ENCODE assay signal across 8 cellular contexts in the genomic region with DNA sequence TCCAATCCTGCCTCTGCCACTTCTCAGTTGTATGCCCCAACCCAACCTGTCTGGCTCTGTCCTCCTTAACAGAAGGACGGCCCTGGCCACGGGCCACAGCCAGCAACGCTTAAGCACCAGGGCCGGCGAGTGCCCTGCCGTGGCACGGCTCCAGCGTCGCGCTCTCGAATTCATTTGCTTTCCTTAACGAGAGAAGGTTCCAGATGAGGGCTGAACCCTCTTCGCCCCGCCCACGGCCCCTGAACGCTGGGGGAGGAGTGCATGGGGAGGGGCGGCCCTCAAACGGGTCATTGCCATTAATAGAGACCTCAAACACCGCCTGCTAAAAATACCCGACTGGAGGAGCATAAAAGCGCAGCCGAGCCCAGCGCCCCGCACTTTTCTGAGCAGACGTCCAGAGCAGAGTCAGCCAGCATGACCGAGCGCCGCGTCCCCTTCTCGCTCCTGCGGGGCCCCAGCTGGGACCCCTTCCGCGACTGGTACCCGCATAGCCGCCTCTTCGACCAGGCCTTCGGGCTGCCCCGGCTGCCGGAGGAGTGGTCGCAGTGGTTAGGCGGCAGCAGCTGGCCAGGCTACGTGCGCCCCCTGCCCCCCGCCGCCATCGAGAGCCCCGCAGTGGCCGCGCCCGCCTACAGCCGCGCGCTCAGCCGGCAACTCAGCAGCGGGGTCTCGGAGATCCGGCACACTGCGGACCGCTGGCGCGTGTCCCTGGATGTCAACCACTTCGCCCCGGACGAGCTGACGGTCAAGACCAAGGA. TPM values are rescaled to one million over a fixed set of nuclear protein-coding genes. Genes with fewer than 3 reads are reported as not detected.
A peak's percentile ranks its signal among the peaks of the same experiment; 100 is the strongest.
DNase-seq lines count a peak whose midpoint lies in the region; ATAC-seq and TF ChIP-seq lines count a peak whose summit lies in the region.

TSS of gene HSPB1 (plus strand) at position 375 of the 758 bp plus-strand sequence. CDS start at position 415, 40 bp downstream.

- TF ChIP-seq CTCF in endodermal cell (conservative IDR thresholded peaks at IDR 0.05) = no peak

- H3K9me3 ChIP-seq in endodermal cell (ENCODE audit: control insufficient read depth, low read length) = no peaks in the 10 kb centered on the region

- ATAC-seq in HG03520 (IDR thresholded peaks at IDR 0.05; ENCODE audit: unreplicated experiment) (peak; percentile 47), memory B cell (ENCODE audit: low read depth) (peak; percentile 76)
- peak; percentile 35 for ATAC-seq in activated CD8-positive, alpha-beta memory T cell treated with anti-CD3 and anti-CD28 coated beads, Interleukin-2, amount 10 ng/mL, durations not matched to agents 7 days and 5 days

- in situ Hi-C loops in GM18951 (cut with MboI; ENCODE audit: low sequenced_read_pairs, unreplicated experiment) = no loop called here

- H3K4me1 ChIP-seq in endodermal cell (ENCODE audit: control insufficient read depth, insufficient read depth, low read length) = no peaks in the 10 kb centered on the region

- H3K4me3 Mint-ChIP-seq in activated CD8-positive, alpha-beta memory T cell treated with anti-CD3 and anti-CD28 coated beads, Interleukin-2, amount 10 ng/mL, durations not matched to agents 7 days and 5 days = peak within 1 kb of the TSS; percentile 83
- H3K4me3 Mint-ChIP-seq in endodermal cell (peak within 1 kb of the TSS; percentile 74), memory B cell (peak within 1 kb of the TSS; percentile 91)

- peak; percentile 71 for TF ChIP-seq POLR2A in GM18951 (IDR thresholded peaks at IDR 0.05; ENCODE audit: extremely low read depth, insufficient read depth, insufficient read length)

- peak within 1 kb of the TSS; percentile 87 for H3K27ac ChIP-seq in endodermal cell (ENCODE audit: low read depth, low read length)

- H3K4me1 Mint-ChIP-seq in activated CD8-positive, alpha-beta memory T cell treated with anti-CD3 and anti-CD28 coated beads, Interleukin-2, amount 10 ng/mL, durations not matched to agents 7 days and 5 days = peaks cover 15% of the 10 kb centered on the region
- H3K4me1 Mint-ChIP-seq in endodermal cell (peaks cover 14% of the 10 kb centered on the region), memory B cell (peaks cover 9% of the 10 kb centered on the region)

- H3K27me3 ChIP-seq in endodermal cell (ENCODE audit: control insufficient read depth, insufficient read depth, low read length, poor library complexity, severe bottlenecking) = no peaks in the 10 kb centered on the region

- DNase-seq in AG08395 (ENCODE audit: low spot score) = peak; percentile 94
- DNase-seq in NOMO-1 (lab: John Stamatoyannopoulos, UW; ENCODE audit: unreplicated experiment in 2 of 2) = peak; percentile 97 to 98
- DNase-seq in activated CD8-positive, alpha-beta memory T cell treated with anti-CD3 and anti-CD28 coated beads, Interleukin-2, amount 10 ng/mL, durations not matched to agents 7 days and 5 days = peak; percentile 66
- DNase-seq in endodermal cell = peak; percentile 91
- peak; percentile 52 to 54 for DNase-seq in memory B cell (ENCODE audit: low spot score in 2 of 2)
- DNase-seq in stimulated activated CD8-positive, alpha-beta memory T cell treated with anti-CD3 and anti-CD28 coated beads, Interleukin-7, amount 100 ng/mL, for 24 hours (ENCODE audit: low read depth) = peak; percentile 23

- peak within 1 kb of the TSS; percentile 81 for H3K4me3 ChIP-seq in endodermal cell (ENCODE audit: low read length)

- peak within 1 kb of the TSS; percentile 81 for H3K27ac Mint-ChIP-seq in activated CD8-positive, alpha-beta memory T cell treated with anti-CD3 and anti-CD28 coated beads, Interleukin-2, amount 10 ng/mL, durations not matched to agents 7 days and 5 days
- H3K27ac Mint-ChIP-seq in endodermal cell (peak within 1 kb of the TSS; percentile 89), memory B cell (peak within 1 kb of the TSS; percentile 63)

- 0 to 2% methylated on average over 29 to 65 of the region's 65 CpGs for WGBS in endodermal cell (ENCODE audit: insufficient coverage in 1 of 2, insufficient read length in 1 of 2), 2 experiments

- no peaks in the 10 kb centered on the region for H3K9me3 Mint-ChIP-seq in activated CD8-positive, alpha-beta memory T cell treated with anti-CD3 and anti-CD28 coated beads, Interleukin-2, amount 10 ng/mL, durations not matched to agents 7 days and 5 days (ENCODE audit: low read depth)
- H3K9me3 Mint-ChIP-seq in endodermal cell (peaks cover 4% of the 10 kb centered on the region), memory B cell (no peaks in the 10 kb centered on the region)

- H3K36me3 Mint-ChIP-seq in activated CD8-positive, alpha-beta memory T cell treated with anti-CD3 and anti-CD28 coated beads, Interleukin-2, amount 10 ng/mL, durations not matched to agents 7 days and 5 days = no peaks in the 10 kb centered on the region
- peaks cover 7% of the 10 kb centered on the region for H3K36me3 Mint-ChIP-seq in endodermal cell (ENCODE audit: low read depth)
- no peaks in the 10 kb centered on the region for H3K36me3 Mint-ChIP-seq in memory B cell

- CTCF ChIA-PET in activated CD8-positive, alpha-beta memory T cell treated with anti-CD3 and anti-CD28 coated beads, Interleukin-2, amount 10 ng/mL, durations not matched to agents 7 days and 5 days (lab: Charles Lee) = interaction anchor here (1.0 to 19.4 kb wide), 9 partner anchors 9 to 135 kb away, joined by 3 to 344 read pairs (median 5); no protein-coding TSS in a partner anchor

- no peaks in the 10 kb centered on the region for H3K36me3 ChIP-seq in endodermal cell (ENCODE audit: control insufficient read depth, insufficient read depth, low read length)

- peak within 1 kb of the TSS; percentile 56 for H3K9ac ChIP-seq in endodermal cell (ENCODE audit: extremely low read depth, low read length, poor library complexity, severe bottlenecking)

- H3K27me3 Mint-ChIP-seq in activated CD8-positive, alpha-beta memory T cell treated with anti-CD3 and anti-CD28 coated beads, Interleukin-2, amount 10 ng/mL, durations not matched to agents 7 days and 5 days = peaks cover 15% of the 10 kb centered on the region
- peaks cover 22% of the 10 kb centered on the region for H3K27me3 Mint-ChIP-seq in endodermal cell (ENCODE audit: insufficient read depth)
- no peaks in the 10 kb centered on the region for H3K27me3 Mint-ChIP-seq in memory B cell

RNA-seq across cellular contexts. Expression of gene HSPB1, which starts in this region (rescaled TPM):
- total RNA-seq in activated CD8-positive, alpha-beta memory T cell treated with anti-CD3 and anti-CD28 coated beads, Interleukin-2, amount 10 ng/mL, durations not matched to agents 7 days and 5 days = 10 to 100 TPM; 36.5 to 62.9 TPM
- total RNA-seq in endodermal cell = 100 to 1,000 TPM; 244 to 248 TPM
- polyA plus RNA-seq in endodermal cell (2013, experiment 1 of 2) = 401 TPM
- 422 TPM for polyA plus RNA-seq in endodermal cell (2013, experiment 2 of 2)

Comparison
In these comparisons a context has a peak if more than half of its experiments do, and no peak if none do; other contexts are left out.
1. Peak in every context shown above with its lines: DNase-seq, ATAC-seq, H3K4me3 ChIP-seq and H3K27ac ChIP-seq.
2. DNase-seq: peak in every context shown above with its lines; median percentile 98 in NOMO-1; 94 in AG08395; 91 in endodermal cell; 66 in activated CD8-positive, alpha-beta memory T cell treated with anti-CD3 and anti-CD28 coated beads, Interleukin-2, amount 10 ng/mL, durations not matched to agents 7 days and 5 days; 53 in memory B cell; 23 in stimulated activated CD8-positive, alpha-beta memory T cell treated with anti-CD3 and anti-CD28 coated beads, Interleukin-7, amount 100 ng/mL, for 24 hours.